In the genomic region with DNA sequence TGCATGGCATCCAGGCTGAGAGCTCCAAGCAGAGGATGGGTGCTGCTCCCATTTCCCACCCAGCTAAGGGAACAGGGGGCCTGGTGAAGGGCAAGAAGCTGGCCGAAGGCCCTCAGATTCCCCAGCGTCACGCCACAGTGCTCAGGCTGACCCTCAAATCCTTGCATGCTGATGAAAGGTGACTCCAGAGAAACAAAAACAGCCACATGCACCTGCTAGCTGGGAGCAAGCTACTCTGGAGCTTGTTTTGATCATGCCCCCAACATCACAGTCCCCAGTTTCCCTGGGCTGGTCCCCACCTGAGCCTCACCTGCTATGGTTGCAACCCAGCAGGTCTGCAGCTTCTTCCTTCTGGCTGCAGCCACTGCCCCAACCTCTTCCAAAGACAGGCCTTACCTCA, we compare ENCODE assay signal across 1 cellular context.
TF ChIP-seq lines count a peak whose summit lies in the region.

No MANE protein-coding gene starts in this region.

TF ChIP-seq in GM23338, 12 proteins besides CTCF, POLR2A, EP300 and RAD21:
- TF ChIP-seq POLR2AphosphoS5 (IDR thresholded peaks at IDR 0.05; ENCODE audit: low read depth), result no peak
- TF ChIP-seq NANOG (IDR thresholded peaks at IDR 0.05; ENCODE audit: borderline replicate concordance), result no peak
- no peak for TF ChIP-seq EZH2phosphoT487 (IDR thresholded peaks at IDR 0.05; ENCODE audit: unreplicated experiment)
- TF ChIP-seq ZNF114 (CRISPR knock-in tag; IDR thresholded peaks at IDR 0.05), result no peak
- no peak for TF ChIP-seq JUNB (IDR thresholded peaks at IDR 0.05; ENCODE audit: unreplicated experiment)
- TF ChIP-seq, protein P1, sequence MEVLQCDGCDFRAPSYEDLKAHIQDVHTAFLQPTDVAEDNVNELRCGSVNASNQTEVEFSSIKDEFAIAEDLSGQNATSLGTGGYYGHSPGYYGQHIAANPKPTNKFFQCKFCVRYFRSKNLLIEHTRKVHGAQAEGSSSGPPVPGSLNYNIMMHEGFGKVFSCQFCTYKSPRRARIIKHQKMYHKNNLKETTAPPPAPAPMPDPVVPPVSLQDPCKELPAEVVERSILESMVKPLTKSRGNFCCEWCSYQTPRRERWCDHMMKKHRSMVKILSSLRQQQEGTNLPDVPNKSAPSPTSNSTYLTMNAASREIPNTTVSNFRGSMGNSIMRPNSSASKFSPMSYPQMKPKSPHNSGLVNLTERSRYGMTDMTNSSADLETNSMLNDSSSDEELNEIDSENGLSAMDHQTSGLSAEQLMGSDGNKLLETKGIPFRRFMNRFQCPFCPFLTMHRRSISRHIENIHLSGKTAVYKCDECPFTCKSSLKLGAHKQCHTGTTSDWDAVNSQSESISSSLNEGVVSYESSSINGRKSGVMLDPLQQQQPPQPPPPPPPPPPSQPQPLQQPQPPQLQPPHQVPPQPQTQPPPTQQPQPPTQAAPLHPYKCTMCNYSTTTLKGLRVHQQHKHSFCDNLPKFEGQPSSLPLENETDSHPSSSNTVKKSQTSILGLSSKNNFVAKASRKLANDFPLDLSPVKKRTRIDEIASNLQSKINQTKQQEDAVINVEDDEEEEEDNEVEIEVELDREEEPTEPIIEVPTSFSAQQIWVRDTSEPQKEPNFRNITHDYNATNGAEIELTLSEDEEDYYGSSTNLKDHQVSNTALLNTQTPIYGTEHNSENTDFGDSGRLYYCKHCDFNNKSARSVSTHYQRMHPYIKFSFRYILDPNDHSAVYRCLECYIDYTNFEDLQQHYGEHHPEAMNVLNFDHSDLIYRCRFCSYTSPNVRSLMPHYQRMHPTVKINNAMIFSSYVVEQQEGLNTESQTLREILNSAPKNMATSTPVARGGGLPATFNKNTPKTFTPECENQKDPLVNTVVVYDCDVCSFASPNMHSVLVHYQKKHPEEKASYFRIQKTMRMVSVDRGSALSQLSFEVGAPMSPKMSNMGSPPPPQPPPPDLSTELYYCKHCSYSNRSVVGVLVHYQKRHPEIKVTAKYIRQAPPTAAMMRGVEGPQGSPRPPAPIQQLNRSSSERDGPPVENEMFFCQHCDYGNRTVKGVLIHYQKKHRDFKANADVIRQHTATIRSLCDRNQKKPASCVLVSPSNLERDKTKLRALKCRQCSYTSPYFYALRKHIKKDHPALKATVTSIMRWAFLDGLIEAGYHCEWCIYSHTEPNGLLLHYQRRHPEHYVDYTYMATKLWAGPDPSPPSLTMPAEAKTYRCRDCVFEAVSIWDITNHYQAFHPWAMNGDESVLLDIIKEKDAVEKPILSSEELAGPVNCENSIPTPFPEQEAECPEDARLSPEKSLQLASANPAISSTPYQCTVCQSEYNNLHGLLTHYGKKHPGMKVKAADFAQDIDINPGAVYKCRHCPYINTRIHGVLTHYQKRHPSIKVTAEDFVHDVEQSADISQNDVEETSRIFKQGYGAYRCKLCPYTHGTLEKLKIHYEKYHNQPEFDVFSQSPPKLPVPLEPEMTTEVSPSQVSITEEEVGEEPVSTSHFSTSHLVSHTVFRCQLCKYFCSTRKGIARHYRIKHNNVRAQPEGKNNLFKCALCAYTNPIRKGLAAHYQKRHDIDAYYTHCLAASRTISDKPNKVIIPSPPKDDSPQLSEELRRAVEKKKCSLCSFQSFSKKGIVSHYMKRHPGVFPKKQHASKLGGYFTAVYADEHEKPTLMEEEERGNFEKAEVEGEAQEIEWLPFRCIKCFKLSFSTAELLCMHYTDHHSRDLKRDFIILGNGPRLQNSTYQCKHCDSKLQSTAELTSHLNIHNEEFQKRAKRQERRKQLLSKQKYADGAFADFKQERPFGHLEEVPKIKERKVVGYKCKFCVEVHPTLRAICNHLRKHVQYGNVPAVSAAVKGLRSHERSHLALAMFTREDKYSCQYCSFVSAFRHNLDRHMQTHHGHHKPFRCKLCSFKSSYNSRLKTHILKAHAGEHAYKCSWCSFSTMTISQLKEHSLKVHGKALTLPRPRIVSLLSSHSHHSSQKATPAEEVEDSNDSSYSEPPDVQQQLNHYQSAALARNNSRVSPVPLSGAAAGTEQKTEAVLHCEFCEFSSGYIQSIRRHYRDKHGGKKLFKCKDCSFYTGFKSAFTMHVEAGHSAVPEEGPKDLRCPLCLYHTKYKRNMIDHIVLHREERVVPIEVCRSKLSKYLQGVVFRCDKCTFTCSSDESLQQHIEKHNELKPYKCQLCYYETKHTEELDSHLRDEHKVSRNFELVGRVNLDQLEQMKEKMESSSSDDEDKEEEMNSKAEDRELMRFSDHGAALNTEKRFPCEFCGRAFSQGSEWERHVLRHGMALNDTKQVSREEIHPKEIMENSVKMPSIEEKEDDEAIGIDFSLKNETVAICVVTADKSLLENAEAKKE (CRISPR knock-in tag; IDR thresholded peaks at IDR 0.05), result no peak
- TF ChIP-seq, protein P2, sequence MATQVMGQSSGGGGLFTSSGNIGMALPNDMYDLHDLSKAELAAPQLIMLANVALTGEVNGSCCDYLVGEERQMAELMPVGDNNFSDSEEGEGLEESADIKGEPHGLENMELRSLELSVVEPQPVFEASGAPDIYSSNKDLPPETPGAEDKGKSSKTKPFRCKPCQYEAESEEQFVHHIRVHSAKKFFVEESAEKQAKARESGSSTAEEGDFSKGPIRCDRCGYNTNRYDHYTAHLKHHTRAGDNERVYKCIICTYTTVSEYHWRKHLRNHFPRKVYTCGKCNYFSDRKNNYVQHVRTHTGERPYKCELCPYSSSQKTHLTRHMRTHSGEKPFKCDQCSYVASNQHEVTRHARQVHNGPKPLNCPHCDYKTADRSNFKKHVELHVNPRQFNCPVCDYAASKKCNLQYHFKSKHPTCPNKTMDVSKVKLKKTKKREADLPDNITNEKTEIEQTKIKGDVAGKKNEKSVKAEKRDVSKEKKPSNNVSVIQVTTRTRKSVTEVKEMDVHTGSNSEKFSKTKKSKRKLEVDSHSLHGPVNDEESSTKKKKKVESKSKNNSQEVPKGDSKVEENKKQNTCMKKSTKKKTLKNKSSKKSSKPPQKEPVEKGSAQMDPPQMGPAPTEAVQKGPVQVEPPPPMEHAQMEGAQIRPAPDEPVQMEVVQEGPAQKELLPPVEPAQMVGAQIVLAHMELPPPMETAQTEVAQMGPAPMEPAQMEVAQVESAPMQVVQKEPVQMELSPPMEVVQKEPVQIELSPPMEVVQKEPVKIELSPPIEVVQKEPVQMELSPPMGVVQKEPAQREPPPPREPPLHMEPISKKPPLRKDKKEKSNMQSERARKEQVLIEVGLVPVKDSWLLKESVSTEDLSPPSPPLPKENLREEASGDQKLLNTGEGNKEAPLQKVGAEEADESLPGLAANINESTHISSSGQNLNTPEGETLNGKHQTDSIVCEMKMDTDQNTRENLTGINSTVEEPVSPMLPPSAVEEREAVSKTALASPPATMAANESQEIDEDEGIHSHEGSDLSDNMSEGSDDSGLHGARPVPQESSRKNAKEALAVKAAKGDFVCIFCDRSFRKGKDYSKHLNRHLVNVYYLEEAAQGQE (IDR thresholded peaks at IDR 0.05; ENCODE audit: unreplicated experiment), result no peak
- TF ChIP-seq STAT1 (IDR thresholded peaks at IDR 0.05; ENCODE audit: unreplicated experiment), result no peak
- no peak for TF ChIP-seq ZNF331 (CRISPR knock-in tag; IDR thresholded peaks at IDR 0.05; ENCODE audit: low read depth)
- TF ChIP-seq, protein P3, sequence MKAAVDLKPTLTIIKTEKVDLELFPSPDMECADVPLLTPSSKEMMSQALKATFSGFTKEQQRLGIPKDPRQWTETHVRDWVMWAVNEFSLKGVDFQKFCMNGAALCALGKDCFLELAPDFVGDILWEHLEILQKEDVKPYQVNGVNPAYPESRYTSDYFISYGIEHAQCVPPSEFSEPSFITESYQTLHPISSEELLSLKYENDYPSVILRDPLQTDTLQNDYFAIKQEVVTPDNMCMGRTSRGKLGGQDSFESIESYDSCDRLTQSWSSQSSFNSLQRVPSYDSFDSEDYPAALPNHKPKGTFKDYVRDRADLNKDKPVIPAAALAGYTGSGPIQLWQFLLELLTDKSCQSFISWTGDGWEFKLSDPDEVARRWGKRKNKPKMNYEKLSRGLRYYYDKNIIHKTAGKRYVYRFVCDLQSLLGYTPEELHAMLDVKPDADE (IDR thresholded peaks at IDR 0.05), result no peak
- TF ChIP-seq CREB1 (CRISPR knock-in tag; IDR thresholded peaks at IDR 0.05; ENCODE audit: low read depth), result no peak
- TF ChIP-seq EZH2 (IDR thresholded peaks at IDR 0.05; ENCODE audit: low read depth, unreplicated experiment), result no peak
